Comparison of ENCODE assay signal across 16 cellular contexts in the genomic region with DNA sequence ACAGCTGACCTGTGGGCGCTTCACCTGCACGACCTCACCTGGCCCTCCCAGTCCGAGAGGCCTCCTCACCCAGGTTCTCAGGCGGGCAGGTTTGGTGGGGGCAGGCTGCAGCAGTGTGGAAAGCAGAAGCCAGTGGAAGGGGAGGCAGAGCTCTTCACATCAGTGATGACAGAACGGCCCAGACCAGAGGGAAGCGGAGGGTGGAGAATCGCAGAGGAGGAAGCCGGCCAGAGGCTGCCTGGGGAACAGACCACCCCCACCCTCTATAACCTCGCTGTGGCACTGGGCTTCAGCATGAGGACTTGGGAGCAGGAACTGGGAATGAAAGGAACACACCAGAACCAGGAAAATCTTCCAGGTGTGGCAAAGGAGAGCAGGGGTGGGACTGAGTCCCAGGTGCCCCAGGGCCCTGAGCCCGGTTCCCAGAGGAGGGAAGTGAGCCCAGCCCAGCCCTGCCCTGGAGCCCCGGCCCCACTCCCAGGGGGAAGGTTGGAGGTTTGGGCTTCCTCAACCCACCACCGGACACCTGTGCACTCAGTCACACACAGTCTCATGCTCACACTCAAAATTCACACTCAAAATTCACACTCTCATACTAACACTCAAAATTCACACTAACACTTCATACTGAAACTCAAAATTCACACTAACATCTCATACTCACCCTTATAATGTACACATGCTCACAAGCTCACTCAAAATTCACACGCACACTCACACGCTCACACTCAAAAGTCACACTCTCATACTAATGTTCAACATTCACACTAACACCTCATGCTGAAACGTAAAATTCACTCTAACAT.
A peak's percentile ranks its signal among the peaks of the same experiment; 100 is the strongest.
DNase-seq lines count a peak whose midpoint lies in the region; ATAC-seq and TF ChIP-seq lines count a peak whose summit lies in the region.
"Had no signal": no experiment of that assay in that cellular context is flagged by ENCODE, and none has a peak within 500 bp of the region (broad histone marks: within the 10 kb centered on the region; RNA-seq: fewer than 3 reads in every experiment).

No MANE protein-coding gene starts in this region.

- no peaks in the 10 kb centered on the region for H3K36me3 ChIP-seq in BLaER1
- H3K36me3 ChIP-seq in BLaER1 treated with 17β-estradiol and CSF1 and Interleukin-3, amounts not matched to agents 10 nM and 100 nM: no peaks in the 10 kb centered on the region
- H3K36me3 ChIP-seq in RWPE2 (ENCODE audit: low read depth): no peaks in the 10 kb centered on the region
- H3K36me3 ChIP-seq: HAP-1 had no signal

- no peaks in the 10 kb centered on the region for H3K36me3 Mint-ChIP-seq in type B pancreatic cell
- H3K36me3 Mint-ChIP-seq: CD8-positive, alpha-beta memory T cell had no signal

- H4K20me1 ChIP-seq in BLaER1: no peaks in the 10 kb centered on the region
- H4K20me1 ChIP-seq in BLaER1 treated with 17β-estradiol and CSF1 and Interleukin-3, amounts not matched to agents 10 nM and 100 nM: peaks cover 0 to 18% (median 2%) of the 10 kb centered on the region in 11 experiments; a peak in 4 of 22 replicates

- no peak overlapping the region for H3K4me3 Mint-ChIP-seq in type B pancreatic cell
- H3K4me3 Mint-ChIP-seq: CD8-positive, alpha-beta memory T cell had no signal

- no peaks in the 10 kb centered on the region for H3K9me3 ChIP-seq in BLaER1
- no peaks in the 10 kb centered on the region for H3K9me3 ChIP-seq in BLaER1 treated with 17β-estradiol and CSF1 and Interleukin-3, amounts not matched to agents 10 nM and 100 nM (replicated peaks in 1 of 11)
- H3K9me3 ChIP-seq in RWPE2 (ENCODE audit: severe bottlenecking): no peaks in the 10 kb centered on the region
- H3K9me3 ChIP-seq: A549, HAP-1 had no signal

- no peaks in the 10 kb centered on the region for H3K27me3 ChIP-seq in BLaER1
- no peaks in the 10 kb centered on the region for H3K27me3 ChIP-seq in BLaER1 treated with 17β-estradiol and CSF1 and Interleukin-3, amounts not matched to agents 10 nM and 100 nM
- no peaks in the 10 kb centered on the region for H3K27me3 ChIP-seq in RWPE2 (ENCODE audit: insufficient read depth, poor library complexity, severe bottlenecking)

- no peaks in the 10 kb centered on the region for H3K27me3 Mint-ChIP-seq in type B pancreatic cell

- ATAC-seq in RWPE2 (ENCODE audit: low read depth): 0 out of 3 replicates have a peak, but pooled peaks have one; percentile 37
- no peak for ATAC-seq in GM21367 (IDR thresholded peaks at IDR 0.05; ENCODE audit: unreplicated experiment)
- ATAC-seq in GM19351 (IDR thresholded peaks at IDR 0.05; ENCODE audit: unreplicated experiment): no peak
- ATAC-seq: A549 had no signal

- DNase-seq in RWPE2 (ENCODE audit: low spot score): no peak
- DNase-seq in left kidney (ENCODE audit: low read depth, low spot score): peak; percentile 79
- no peak for DNase-seq in type B pancreatic cell (ENCODE audit: extremely low spot score, unreplicated experiment)
- no peak for DNase-seq in DMS79 (lab: John Stamatoyannopoulos, UW)
- DNase-seq: AML-193, COR-L47, DMS 273 treated with DMSO at 0.1 percent for 48 hours, DMS53, KG1 had no signal

- no peak overlapping the region for H3K27ac Mint-ChIP-seq in type B pancreatic cell
- H3K27ac Mint-ChIP-seq: CD8-positive, alpha-beta memory T cell had no signal

- no peaks in the 10 kb centered on the region for H3K9me3 Mint-ChIP-seq in type B pancreatic cell
- H3K9me3 Mint-ChIP-seq: CD8-positive, alpha-beta memory T cell had no signal

- H3K4me1 ChIP-seq in BLaER1: peaks cover 99% of the 10 kb centered on the region
- peaks cover 15 to 98% (median 79%) of the 10 kb centered on the region in 10 experiments for H3K4me1 ChIP-seq in BLaER1 treated with 17β-estradiol and CSF1 and Interleukin-3, amounts not matched to agents 10 nM and 100 nM
- H3K4me1 ChIP-seq in RWPE2 (ENCODE audit: insufficient read depth, poor library complexity, severe bottlenecking): peaks cover 3% of the 10 kb centered on the region
- H3K4me1 ChIP-seq: HAP-1 had no signal

- TF ChIP-seq CTCF in RWPE2 (IDR thresholded peaks at IDR 0.05; ENCODE audit: poor library complexity, severe bottlenecking) (no peak), type B pancreatic cell (conservative IDR thresholded peaks at IDR 0.05) (no peak)

- H3K27ac ChIP-seq in BLaER1 (peak overlapping the region; percentile 63), RWPE2 (ENCODE audit: poor library complexity, severe bottlenecking) (no peak overlapping the region)
- H3K27ac ChIP-seq in BLaER1 treated with 17β-estradiol and CSF1 and Interleukin-3, amounts not matched to agents 10 nM and 100 nM: peak overlapping the region in 2 of 11 experiments; percentile 1 to 21; a peak in 1 of 22 replicates
- H3K27ac ChIP-seq: A549 had no signal

- H3K4me3 ChIP-seq in BLaER1: no peak overlapping the region
- no peak overlapping the region for H3K4me3 ChIP-seq in BLaER1 treated with 17β-estradiol and CSF1 and Interleukin-3, amounts not matched to agents 10 nM and 100 nM
- no peak overlapping the region for H3K4me3 ChIP-seq in RWPE2 (ENCODE audit: severe bottlenecking)
- H3K4me3 ChIP-seq: A549, HAP-1 had no signal

- H3K4me2 ChIP-seq in BLaER1: peak overlapping the region; percentile 90
- peak overlapping the region; percentile 43 to 93 (median 79) for H3K4me2 ChIP-seq in BLaER1 treated with 17β-estradiol and CSF1 and Interleukin-3, amounts not matched to agents 10 nM and 100 nM
- H3K4me2 ChIP-seq: A549 had no signal

- no peak overlapping the region for H3K9ac ChIP-seq in BLaER1
- peak overlapping the region in 1 of 11 experiments; percentile 11; a peak in 1 of 22 replicates for H3K9ac ChIP-seq in BLaER1 treated with 17β-estradiol and CSF1 and Interleukin-3, amounts not matched to agents 10 nM and 100 nM

- peaks cover 13% of the 10 kb centered on the region for H3K4me1 Mint-ChIP-seq in type B pancreatic cell (ENCODE audit: unreplicated experiment)
- H3K4me1 Mint-ChIP-seq: CD8-positive, alpha-beta memory T cell had no signal
